Comparison of ENCODE assay signal across 15 cellular contexts in the genomic region with DNA sequence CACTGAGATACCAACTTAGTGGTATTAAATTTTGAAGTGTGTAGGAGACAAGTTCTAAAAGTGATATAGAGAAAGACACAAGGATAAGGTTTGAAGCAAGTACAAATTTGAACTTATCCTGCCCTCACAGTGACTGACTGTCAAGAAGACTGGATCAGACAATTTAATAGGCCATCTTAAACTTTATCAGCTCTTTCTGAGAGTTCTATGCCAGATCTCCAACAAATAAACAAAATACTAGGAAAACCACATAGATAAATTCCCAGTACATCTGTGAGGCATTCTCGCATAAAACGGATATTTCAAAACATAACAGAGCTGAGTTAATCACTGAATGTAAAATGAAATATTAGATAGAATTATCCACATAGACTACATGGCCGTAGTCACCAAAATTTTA.
A peak's percentile ranks its signal among the peaks of the same experiment; 100 is the strongest.
DNase-seq lines count a peak whose midpoint lies in the region; ATAC-seq and TF ChIP-seq lines count a peak whose summit lies in the region.
"Had no signal": no experiment of that assay in that cellular context is flagged by ENCODE, and none has a peak within 500 bp of the region (broad histone marks: within the 10 kb centered on the region; RNA-seq: fewer than 3 reads in every experiment).

No MANE protein-coding gene starts in this region.

- no peak overlapping the region for H3K14ac ChIP-seq in IMR-90 (replicated peaks; ENCODE audit: low read depth, low read length)
- no peak overlapping the region for H3K14ac ChIP-seq in mesenchymal stem cell (ENCODE audit: low read length in 2 of 2)

- H3K4me2 ChIP-seq in IMR-90 (ENCODE audit: low read depth, low read length) (no peak overlapping the region), fibroblast of lung (ENCODE audit: extremely low read depth, insufficient read depth, low read length) (no peak overlapping the region), mesenchymal stem cell (ENCODE audit: low read length, poor library complexity, severe bottlenecking) (no peak overlapping the region)
- H3K4me2 ChIP-seq: BLaER1 had no signal

- H3K9ac ChIP-seq in IMR-90 (ENCODE audit: low read depth, low read length) (no peak overlapping the region), fibroblast of lung (ENCODE audit: insufficient read depth, low read length) (no peak overlapping the region), mesenchymal stem cell (ENCODE audit: low read length) (no peak overlapping the region)
- H3K9ac ChIP-seq: BLaER1 had no signal

- no peak overlapping the region for H3K4me3 ChIP-seq in IMR-90 (ENCODE audit: insufficient read depth, low read depth, low read length)
- H3K4me3 ChIP-seq in fibroblast of lung (replicated peaks in 1 of 4; ENCODE audit: control extremely low read depth in 1 of 4, insufficient read depth in 1 of 4, low read depth in 3 of 4, low read length in 4 of 4), result no peak overlapping the region
- no peak overlapping the region for H3K4me3 ChIP-seq in mesenchymal stem cell (ENCODE audit: insufficient read depth in 1 of 2, low read depth in 1 of 2, low read length in 2 of 2)
- no peak overlapping the region for H3K4me3 ChIP-seq in vagina
- H3K4me3 ChIP-seq: BLaER1, HAP-1 had no signal

- H3K36me3 ChIP-seq in IMR-90 (ENCODE audit: control insufficient read depth, insufficient read depth, low read length) (no peaks in the 10 kb centered on the region), fibroblast of lung (ENCODE audit: control insufficient read depth, insufficient read depth, low read length) (no peaks in the 10 kb centered on the region), mesenchymal stem cell (ENCODE audit: control insufficient read depth in 1 of 2, insufficient read depth in 2 of 2, low read depth in 1 of 2, low read length in 2 of 2) (no peaks in the 10 kb centered on the region), vagina (no peaks in the 10 kb centered on the region)
- H3K36me3 ChIP-seq: BLaER1, HAP-1 had no signal

- H3K4ac ChIP-seq in IMR-90 (ENCODE audit: low read depth, low read length) (no peak overlapping the region), mesenchymal stem cell (ENCODE audit: low read depth in 1 of 2, low read length in 2 of 2) (no peak overlapping the region)

- dilution Hi-C loops in IMR-90 (cut with HindIII; ENCODE audit: low sequenced_read_pairs, unreplicated experiment), result no loop called here

- in situ Hi-C loops in IMR-90 (cut with MboI; ENCODE audit: low sequenced_read_pairs), result loop anchor here (25.0 kb wide), 2 partner anchors 1364 to 1489 kb away; no protein-coding TSS in a partner anchor

- H3K79me1 ChIP-seq in IMR-90 (ENCODE audit: low read depth in 1 of 2, low read length in 2 of 2) (no peaks in the 10 kb centered on the region), mesenchymal stem cell (replicated peaks; ENCODE audit: low read length, poor library complexity, severe bottlenecking) (no peaks in the 10 kb centered on the region)

- H3K9me3 ChIP-seq in IMR-90 (ENCODE audit: control insufficient read depth, insufficient read depth, low read length) (no peaks in the 10 kb centered on the region), fibroblast of lung (ENCODE audit: control insufficient read depth, insufficient read depth, low read depth, low read length) (no peaks in the 10 kb centered on the region), mesenchymal stem cell (ENCODE audit: control insufficient read depth, low read length) (no peaks in the 10 kb centered on the region), vagina (no peaks in the 10 kb centered on the region)
- H3K9me3 ChIP-seq: BLaER1, Caco-2, HAP-1 had no signal

- no peak overlapping the region for H2BK12ac ChIP-seq in mesenchymal stem cell (ENCODE audit: low read length in 2 of 2)

- no peak overlapping the region for H3K23ac ChIP-seq in IMR-90 (ENCODE audit: low read depth, low read length)
- no peak overlapping the region for H3K23ac ChIP-seq in mesenchymal stem cell (ENCODE audit: low read length in 2 of 2)

- H3K79me2 ChIP-seq in fibroblast of lung (ENCODE audit: control insufficient read depth, insufficient read depth, low read length), result no peaks in the 10 kb centered on the region

- no CpG with 5 or more reads among the region's 3 CpGs for WGBS in IMR-90 (ENCODE audit: extremely low coverage in 2 of 2, insufficient read length in 1 of 2), 2 experiments
- WGBS in mesenchymal stem cell, result 86% methylated on average over 1 of the region's 3 CpGs

- H4K8ac ChIP-seq in IMR-90 (ENCODE audit: low read depth in 2 of 2, low read length in 2 of 2) (no peak overlapping the region), mesenchymal stem cell (ENCODE audit: low read length) (no peak overlapping the region)

- no peak overlapping the region for H2BK15ac ChIP-seq in IMR-90 (ENCODE audit: low read depth, low read length)
- H2BK15ac ChIP-seq in mesenchymal stem cell (ENCODE audit: low read depth, poor library complexity, severe bottlenecking), result no peak overlapping the region

- H2AFZ ChIP-seq in IMR-90 (replicated peaks; ENCODE audit: low read length, poor library complexity) (no peak overlapping the region), fibroblast of lung (ENCODE audit: low read length) (no peak overlapping the region), mesenchymal stem cell (ENCODE audit: low read depth, low read length) (no peak overlapping the region)

- H2AK5ac ChIP-seq in IMR-90 (ENCODE audit: low read depth, low read length), result no peak overlapping the region
- H2AK5ac ChIP-seq in mesenchymal stem cell (ENCODE audit: low read length, severe bottlenecking), result no peak overlapping the region

- H3K27ac ChIP-seq in IMR-90 (ENCODE audit: insufficient read depth, low read length), result no peak overlapping the region
- H3K27ac ChIP-seq in fibroblast of lung (ENCODE audit: insufficient read depth, low read length), result no peak overlapping the region
- no peak overlapping the region for H3K27ac ChIP-seq in mesenchymal stem cell (ENCODE audit: low read length, poor library complexity, severe bottlenecking)
- no peak overlapping the region for H3K27ac ChIP-seq in vagina
- H3K27ac ChIP-seq: 22Rv1, BLaER1 had no signal

- H4K91ac ChIP-seq in IMR-90 (ENCODE audit: insufficient read depth, low read depth, low read length) (no peak overlapping the region), mesenchymal stem cell (ENCODE audit: low read length) (no peak overlapping the region)

- H3K27me3 ChIP-seq in IMR-90 (ENCODE audit: control insufficient read depth, insufficient read depth, low read length) (no peaks in the 10 kb centered on the region), fibroblast of lung (ENCODE audit: control insufficient read depth, insufficient read depth, low read length) (no peaks in the 10 kb centered on the region), mesenchymal stem cell (ENCODE audit: control insufficient read depth in 1 of 2, insufficient read depth in 1 of 2, low read length in 2 of 2) (no peaks in the 10 kb centered on the region), vagina (no peaks in the 10 kb centered on the region)
- H3K27me3 ChIP-seq: BLaER1 had no signal

- H4K5ac ChIP-seq in IMR-90 (ENCODE audit: low read depth, low read length), result no peak overlapping the region

- ATAC-seq in IMR-90 (ENCODE audit: low read depth), result peak; percentile 44
- ATAC-seq in HG03097 (IDR thresholded peaks at IDR 0.05; ENCODE audit: low FRiP score, unreplicated experiment), result no peak

- H4K20me1 ChIP-seq in IMR-90 (ENCODE audit: insufficient read depth, low read length) (no peaks in the 10 kb centered on the region), fibroblast of lung (ENCODE audit: control insufficient read depth, extremely low read depth, insufficient read depth, low read length) (no peaks in the 10 kb centered on the region)
- H4K20me1 ChIP-seq: BLaER1 had no signal

- no peak for TF ChIP-seq RAD21 in IMR-90 (IDR thresholded peaks at IDR 0.05; ENCODE audit: low read length)

- CTCF ChIA-PET in IMR-90 (lab: Yijun Ruan, JAX), result interaction anchor here (0.6 kb wide), 1 partner anchor 11 kb away, joined by 4 read pairs; no protein-coding TSS in a partner anchor

- no peak overlapping the region for H2AK9ac ChIP-seq in IMR-90 (replicated peaks; ENCODE audit: low read depth, low read length, poor library complexity)

- H3K4me1 ChIP-seq in IMR-90 (ENCODE audit: control insufficient read depth, insufficient read depth, low read length) (peaks cover 5% of the 10 kb centered on the region; the same call in 1 of the 2 replicates), fibroblast of lung (ENCODE audit: control insufficient read depth, extremely low read depth, insufficient read depth, low read length) (no peaks in the 10 kb centered on the region), mesenchymal stem cell (ENCODE audit: control insufficient read depth, insufficient read depth, low read depth, low read length) (no peaks in the 10 kb centered on the region), vagina (no peaks in the 10 kb centered on the region)
- H3K4me1 ChIP-seq: BLaER1, Caco-2 had no signal

- DNase-seq in IMR-90, result peak; percentile 20
- DNase-seq in amniotic epithelial cell (ENCODE audit: low read depth), result peak; percentile 86
- DNase-seq in fibroblast of lung (ENCODE audit: low read depth in 2 of 2), result peak; percentile 14 to 18
- DNase-seq in mesenchymal stem cell, result peak; percentile 48
- no peak for DNase-seq in NCI-H226
- no peak for DNase-seq in HT-29 (ENCODE audit: low spot score)
- DNase-seq in vagina (ENCODE audit: extremely low spot score in 2 of 2), result no peak
- DNase-seq: Caco-2; CD8-positive, alpha-beta memory T cell; DND-41; GDM1 had no signal

- TF ChIP-seq CTCF in IMR-90 (conservative IDR thresholded peaks at IDR 0.05; ENCODE audit: low read depth, low read length), result no peak
- TF ChIP-seq CTCF in fibroblast of lung (conservative IDR thresholded peaks at IDR 0.05 in 1 of 2, IDR thresholded peaks at IDR 0.05 in 1 of 2; ENCODE audit: low read depth in 1 of 2, low read length in 2 of 2), result no peak
- no peak for TF ChIP-seq CTCF in vagina (IDR thresholded peaks at IDR 0.05)

- intact Hi-C loops in IMR-90 (cut with micrococcal nuclease), result loop anchor here (10.0 kb wide), 1 partner anchor 111 kb away; no protein-coding TSS in a partner anchor
- intact Hi-C loops in vagina (cut with DNase I), result no loop called here

- TF ChIP-seq POLR2A in IMR-90 (IDR thresholded peaks at IDR 0.05; ENCODE audit: low read depth, low read length) (no peak), vagina (IDR thresholded peaks at IDR 0.05) (no peak)

- H2BK20ac ChIP-seq in IMR-90 (ENCODE audit: low read depth, low read length), result no peak overlapping the region

- no peak overlapping the region for H2BK120ac ChIP-seq in IMR-90 (ENCODE audit: low read depth, low read length)
- no peak overlapping the region for H2BK120ac ChIP-seq in mesenchymal stem cell (ENCODE audit: low read depth, low read length)

- H3K18ac ChIP-seq in IMR-90 (ENCODE audit: low read depth, low read length) (no peak overlapping the region), mesenchymal stem cell (ENCODE audit: low read depth in 1 of 2, low read length in 2 of 2) (no peak overlapping the region)

- POLR2A ChIA-PET in IMR-90 (lab: Charles Lee; ENCODE audit: unreplicated experiment), result no interaction called here

- BruUV-seq in IMR-90 (replicated peaks; lab: Mats Ljungman, UMichigan), result no TSS peak

- H3K9me1 ChIP-seq in IMR-90 (ENCODE audit: insufficient read depth, low read length), result no peaks in the 10 kb centered on the region

- H2BK5ac ChIP-seq in IMR-90 (ENCODE audit: low read depth, low read length, poor library complexity, severe bottlenecking), result no peak overlapping the region
- H2BK5ac ChIP-seq in mesenchymal stem cell (ENCODE audit: low read depth, low read length, poor library complexity, severe bottlenecking), result no peak overlapping the region

- H3K56ac ChIP-seq in IMR-90 (ENCODE audit: extremely low read depth, insufficient read depth, low read length), result no peak overlapping the region

Comparison
In these comparisons a context has a peak if more than half of its experiments do, and no peak if none do; other contexts are left out.
1. DNase-seq: peak in IMR-90 (single experiment), amniotic epithelial cell (single experiment), fibroblast of lung (2 of 2) and mesenchymal stem cell (single experiment); none in NCI-H226 (single experiment), HT-29 (single experiment) and vagina (0 of 2).